ENCODE assay signal across 8 cellular contexts in genomic region chr4:107931775-107932321, GRCh38. TPM values are rescaled to one million over a fixed set of nuclear protein-coding genes. Genes with fewer than 3 reads are reported as not detected.
DNase-seq lines count a peak whose midpoint lies in the region; ATAC-seq and TF ChIP-seq lines count a peak whose summit lies in the region.

No MANE protein-coding gene starts in this region.

- peaks cover 7% of the 10 kb centered on the region for H3K4me1 ChIP-seq in mucosa of descending colon (ENCODE audit: low read depth)

- TF ChIP-seq CTCF in GM10266 (IDR thresholded peaks at IDR 0.05; ENCODE audit: control insufficient read depth, insufficient read depth, low read depth, missing control alignments) (no peak), mucosa of descending colon (IDR thresholded peaks at IDR 0.05) (no peak)

- H3K4me3 ChIP-seq in mucosa of descending colon: peak overlapping the region; percentile 56

- H3K36me3 Mint-ChIP-seq in T-helper 2 cell treated with Interferon-gamma antibody and Interleukin-4, amounts not matched to agents 5 μg/mL and 100 μg/mL, for 36 hours (ENCODE audit: low read depth): no peaks in the 10 kb centered on the region

- H3K9me3 ChIP-seq in mucosa of descending colon: no peaks in the 10 kb centered on the region

- intact Hi-C loops in mucosa of descending colon (cut with DNase I, micrococcal nuclease): no loop called here

- peaks cover 18% of the 10 kb centered on the region for H3K4me1 Mint-ChIP-seq in T-helper 2 cell treated with Interferon-gamma antibody and Interleukin-4, amounts not matched to agents 5 μg/mL and 100 μg/mL, for 36 hours (ENCODE audit: low read depth)
- H3K4me1 Mint-ChIP-seq in stimulated activated naive CD8-positive, alpha-beta T cell treated with anti-CD3 and anti-CD28 coated beads, Interleukin-15, amount 100 ng/mL, for 72 hours: peaks cover 45% of the 10 kb centered on the region

- peak; percentile 17 for ATAC-seq in HG02763 (IDR thresholded peaks at IDR 0.05; ENCODE audit: unreplicated experiment)
- peak; percentile 16 for ATAC-seq in mucosa of descending colon
- ATAC-seq in stimulated activated naive CD8-positive, alpha-beta T cell treated with anti-CD3 and anti-CD28 coated beads, Interleukin-15, amount 100 ng/mL, for 72 hours: peak; percentile 41

- H3K27ac Mint-ChIP-seq in T-helper 2 cell treated with Interferon-gamma antibody and Interleukin-4, amounts not matched to agents 5 μg/mL and 100 μg/mL, for 36 hours: peak overlapping the region; percentile 34
- H3K27ac Mint-ChIP-seq in stimulated activated naive CD8-positive, alpha-beta T cell treated with anti-CD3 and anti-CD28 coated beads, Interleukin-15, amount 100 ng/mL, for 72 hours: peak overlapping the region; percentile 63 to 92

- H3K36me3 ChIP-seq in mucosa of descending colon (ENCODE audit: low read depth): no peaks in the 10 kb centered on the region

- DNase-seq in GM10266 (ENCODE audit: extremely low spot score) (peak; percentile 15), cerebellar cortex (ENCODE audit: low spot score) (peak; percentile 32), mucosa of descending colon (peak in 2 of 3 donors; percentile 19 to 66), D341Med (ENCODE audit: low spot score) (no peak), NCI-H1436 treated with DMSO at 0.1 percent for 48 hours (lab: John Stamatoyannopoulos, UW) (no peak)
- DNase-seq in T-helper 2 cell treated with Interferon-gamma antibody and Interleukin-4, amounts not matched to agents 5 μg/mL and 100 μg/mL, for 36 hours (ENCODE audit: low spot score): peak; percentile 11
- peak in 1 of 2 donors; percentile 47 for DNase-seq in stimulated activated naive CD8-positive, alpha-beta T cell treated with anti-CD3 and anti-CD28 coated beads, Interleukin-15, amount 100 ng/mL, for 72 hours

- no peaks in the 10 kb centered on the region for H3K9me3 Mint-ChIP-seq in T-helper 2 cell treated with Interferon-gamma antibody and Interleukin-4, amounts not matched to agents 5 μg/mL and 100 μg/mL, for 36 hours
- H3K9me3 Mint-ChIP-seq in stimulated activated naive CD8-positive, alpha-beta T cell treated with anti-CD3 and anti-CD28 coated beads, Interleukin-15, amount 100 ng/mL, for 72 hours: no peaks in the 10 kb centered on the region

- peaks cover 18% of the 10 kb centered on the region for H3K27me3 Mint-ChIP-seq in T-helper 2 cell treated with Interferon-gamma antibody and Interleukin-4, amounts not matched to agents 5 μg/mL and 100 μg/mL, for 36 hours (ENCODE audit: low read depth)
- no peaks in the 10 kb centered on the region for H3K27me3 Mint-ChIP-seq in stimulated activated naive CD8-positive, alpha-beta T cell treated with anti-CD3 and anti-CD28 coated beads, Interleukin-15, amount 100 ng/mL, for 72 hours

- H3K4me3 Mint-ChIP-seq in T-helper 2 cell treated with Interferon-gamma antibody and Interleukin-4, amounts not matched to agents 5 μg/mL and 100 μg/mL, for 36 hours: peak overlapping the region; percentile 82
- peak overlapping the region; percentile 90 to 95 for H3K4me3 Mint-ChIP-seq in stimulated activated naive CD8-positive, alpha-beta T cell treated with anti-CD3 and anti-CD28 coated beads, Interleukin-15, amount 100 ng/mL, for 72 hours

RNA-seq across cellular contexts. Expression of gene CYP2U1, which starts 0.5 kb away (rescaled TPM):
- total RNA-seq in mucosa of descending colon: 10 to 100 TPM in 1 of 3 donors, 1 to 10 TPM in 2; 3.4 to 10.5 (median 3.4) TPM

RNA-seq across cellular contexts. Expression of gene HADH, which starts 57.8 kb away (rescaled TPM):
- 100 to 1,000 TPM in 2 of 3 donors, 10 to 100 TPM in 1; 76.7 to 151 (median 103) TPM for total RNA-seq in mucosa of descending colon

Comparison
In these comparisons a context has a peak if more than half of its experiments do, and no peak if none do; other contexts are left out.
1. DNase-seq: peak in GM10266 (single experiment), T-helper 2 cell treated with Interferon-gamma antibody and Interleukin-4, amounts not matched to agents 5 μg/mL and 100 μg/mL, for 36 hours (single experiment), cerebellar cortex (single experiment) and mucosa of descending colon (2 of 3); none in D341Med (single experiment) and NCI-H1436 treated with DMSO at 0.1 percent for 48 hours (single experiment).
2. Peak in every context shown above with its lines, with median percentiles within 50 percentile points of each other: ATAC-seq.